ENCODE assay signal across 1 cellular context in the genomic region with DNA sequence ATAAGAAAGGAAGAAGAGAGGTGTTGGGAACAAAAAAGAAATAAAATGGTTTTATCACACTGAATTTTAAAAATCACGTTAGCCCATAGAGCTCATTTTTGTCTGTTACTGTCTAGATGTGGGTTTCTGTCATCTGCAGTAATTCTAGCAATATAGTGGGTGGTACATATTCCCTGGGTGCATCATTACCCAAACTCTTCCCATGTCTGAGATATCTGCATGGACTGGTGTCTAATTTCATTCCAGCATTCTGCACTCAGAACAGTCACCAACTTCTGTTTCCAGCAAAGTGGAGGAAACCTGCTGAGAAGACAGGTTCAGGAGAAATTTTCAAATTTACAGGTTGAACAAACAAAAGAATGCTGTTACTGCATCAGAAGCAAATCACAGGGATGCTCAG.
TF ChIP-seq lines count a peak whose summit lies in the region.

No MANE protein-coding gene starts in this region.

TF ChIP-seq in SK-N-SH treated with all-trans-retinoic acid at 6 μM for 48 hours, 23 proteins besides CTCF, POLR2A, EP300 and RAD21 (continued from another document):
- TF ChIP-seq TSHZ2 (CRISPR knock-in tag; IDR thresholded peaks at IDR 0.05): no peak
- no peak for TF ChIP-seq PPARA (CRISPR knock-in tag; IDR thresholded peaks at IDR 0.05; ENCODE audit: borderline replicate concordance)
- TF ChIP-seq, protein P1, sequence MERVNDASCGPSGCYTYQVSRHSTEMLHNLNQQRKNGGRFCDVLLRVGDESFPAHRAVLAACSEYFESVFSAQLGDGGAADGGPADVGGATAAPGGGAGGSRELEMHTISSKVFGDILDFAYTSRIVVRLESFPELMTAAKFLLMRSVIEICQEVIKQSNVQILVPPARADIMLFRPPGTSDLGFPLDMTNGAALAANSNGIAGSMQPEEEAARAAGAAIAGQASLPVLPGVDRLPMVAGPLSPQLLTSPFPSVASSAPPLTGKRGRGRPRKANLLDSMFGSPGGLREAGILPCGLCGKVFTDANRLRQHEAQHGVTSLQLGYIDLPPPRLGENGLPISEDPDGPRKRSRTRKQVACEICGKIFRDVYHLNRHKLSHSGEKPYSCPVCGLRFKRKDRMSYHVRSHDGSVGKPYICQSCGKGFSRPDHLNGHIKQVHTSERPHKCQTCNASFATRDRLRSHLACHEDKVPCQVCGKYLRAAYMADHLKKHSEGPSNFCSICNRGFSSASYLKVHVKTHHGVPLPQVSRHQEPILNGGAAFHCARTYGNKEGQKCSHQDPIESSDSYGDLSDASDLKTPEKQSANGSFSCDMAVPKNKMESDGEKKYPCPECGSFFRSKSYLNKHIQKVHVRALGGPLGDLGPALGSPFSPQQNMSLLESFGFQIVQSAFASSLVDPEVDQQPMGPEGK (CRISPR knock-in tag; IDR thresholded peaks at IDR 0.05; ENCODE audit: borderline replicate concordance): no peak
- TF ChIP-seq BACH2 (CRISPR knock-in tag; IDR thresholded peaks at IDR 0.05; ENCODE audit: borderline replicate concordance): no peak
- TF ChIP-seq ZFP3 (CRISPR knock-in tag; IDR thresholded peaks at IDR 0.05): no peak
- TF ChIP-seq CSDC2 (CRISPR knock-in tag; IDR thresholded peaks at IDR 0.05): no peak
- TF ChIP-seq TCF4 (CRISPR knock-in tag; IDR thresholded peaks at IDR 0.05; ENCODE audit: borderline replicate concordance): no peak
